In the genomic region with DNA sequence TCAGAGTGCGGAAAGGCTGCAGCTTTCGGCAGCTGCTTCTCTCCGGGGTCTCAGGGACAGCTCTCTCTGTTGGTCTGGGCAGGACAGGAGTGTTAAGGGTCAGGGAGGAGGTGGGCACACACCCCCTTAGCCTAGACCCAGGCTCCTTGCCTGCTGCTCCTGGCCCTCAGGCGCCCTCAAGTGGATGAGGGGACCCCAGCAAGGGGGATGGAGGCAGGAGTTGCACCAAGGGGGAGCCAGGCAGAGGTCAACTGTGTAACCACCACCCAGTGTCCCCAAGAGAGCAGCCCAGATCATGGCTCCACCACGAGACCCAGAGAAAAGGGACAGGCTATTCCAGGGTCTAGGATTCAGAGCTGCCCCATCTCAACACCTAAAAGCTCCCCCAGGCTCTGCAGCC, we compare ENCODE assay signal across 12 cellular contexts. TPM values are rescaled to one million over a fixed set of nuclear protein-coding genes. Genes with fewer than 3 reads are reported as not detected.
A peak's percentile ranks its signal among the peaks of the same experiment; 100 is the strongest.
DNase-seq lines count a peak whose midpoint lies in the region; ATAC-seq and TF ChIP-seq lines count a peak whose summit lies in the region.
"Had no signal": no experiment of that assay in that cellular context is flagged by ENCODE, and none has a peak within 500 bp of the region (broad histone marks: within the 10 kb centered on the region; RNA-seq: fewer than 3 reads in every experiment).

No MANE protein-coding gene starts in this region.

- H3K14ac ChIP-seq in neuronal stem cell (ENCODE audit: low read length), result no peak overlapping the region

- peak overlapping the region; percentile 62 for H2BK5ac ChIP-seq in neuronal stem cell (ENCODE audit: low read length)

- no peak overlapping the region for H3K4me3 ChIP-seq in LNCaP clone FGC (ENCODE audit: low read depth, low read length)
- H3K4me3 ChIP-seq in astrocyte of the spinal cord (ENCODE audit: low read depth, low read length), result no peak overlapping the region
- no peak overlapping the region for H3K4me3 ChIP-seq in neuronal stem cell (ENCODE audit: low read length in 2 of 2)
- H3K4me3 ChIP-seq: thyroid gland had no signal

- peak overlapping the region; percentile 14 for H3K23ac ChIP-seq in neuronal stem cell (ENCODE audit: low read depth, low read length, poor library complexity)

- no peak for ATAC-seq in GM21737 (IDR thresholded peaks at IDR 0.05; ENCODE audit: unreplicated experiment)
- ATAC-seq in HG02763 (IDR thresholded peaks at IDR 0.05; ENCODE audit: unreplicated experiment), result no peak

- H3K4me2 ChIP-seq in neuronal stem cell (ENCODE audit: insufficient read depth, low read length, poor library complexity, severe bottlenecking), result no peak overlapping the region

- no peaks in the 10 kb centered on the region for H3K36me3 ChIP-seq in neuronal stem cell (replicated peaks in 1 of 2; ENCODE audit: control insufficient read depth in 2 of 2, insufficient read depth in 2 of 2, low read length in 2 of 2)
- H3K36me3 ChIP-seq: neutrophil, thyroid gland had no signal

- H3K9me3 ChIP-seq in neuronal stem cell (replicated peaks in 1 of 2; ENCODE audit: control insufficient read depth in 2 of 2, insufficient read depth in 1 of 2, low read depth in 1 of 2, low read length in 2 of 2), result no peaks in the 10 kb centered on the region
- H3K9me3 ChIP-seq: neutrophil, thyroid gland had no signal

- TF ChIP-seq CTCF in LNCaP clone FGC (IDR thresholded peaks at IDR 0.05; ENCODE audit: control insufficient read depth, extremely low read depth, insufficient read depth), result peak; percentile 32
- peak; percentile 35 for TF ChIP-seq CTCF in astrocyte of the spinal cord (IDR thresholded peaks at IDR 0.05; ENCODE audit: low read depth, low read length)

- no peak overlapping the region for H4K91ac ChIP-seq in neuronal stem cell (ENCODE audit: low read depth, low read length, poor library complexity)

- H3K4ac ChIP-seq in neuronal stem cell (ENCODE audit: low read length), result no peak overlapping the region

- H2AK5ac ChIP-seq in neuronal stem cell (ENCODE audit: low read depth, low read length), result peak overlapping the region; percentile 98

- no peak overlapping the region for H3K9ac ChIP-seq in neuronal stem cell (ENCODE audit: low read depth, low read length, poor library complexity)

- peak overlapping the region; percentile 96 for H2BK12ac ChIP-seq in neuronal stem cell (ENCODE audit: low read length)

- WGBS in neuronal stem cell (ENCODE audit: extremely low coverage in 2 of 2, insufficient read length in 2 of 2, insufficient replicate concordance in 1 of 2), 2 donors, result no CpG with 5 or more reads among the region's 5 CpGs

- in situ Hi-C loops in astrocyte of the spinal cord (cut with HindIII; ENCODE audit: low sequenced_read_pairs), result no loop called here

- H2AFZ ChIP-seq in neuronal stem cell (ENCODE audit: low read length), result no peak overlapping the region

- H3K79me1 ChIP-seq in neuronal stem cell (ENCODE audit: low read depth, low read length), result no peaks in the 10 kb centered on the region

- H2BK15ac ChIP-seq in neuronal stem cell (ENCODE audit: low read length), result peak overlapping the region; percentile 68

- no peak overlapping the region for H4K8ac ChIP-seq in neuronal stem cell (ENCODE audit: low read depth, low read length)

- H2BK120ac ChIP-seq in neuronal stem cell (ENCODE audit: low read depth, low read length), result no peak overlapping the region

- no peak overlapping the region for H3K27ac ChIP-seq in neuronal stem cell (replicated peaks; ENCODE audit: low read length)
- H3K27ac ChIP-seq: 22Rv1, neutrophil, thyroid gland had no signal

- peaks cover 0 to 3% of the 10 kb centered on the region in 2 donors for H3K4me1 ChIP-seq in neuronal stem cell (ENCODE audit: control insufficient read depth in 2 of 2, insufficient read depth in 1 of 2, low read depth in 1 of 2, low read length in 2 of 2)
- H3K4me1 ChIP-seq: thyroid gland had no signal

- no peaks in the 10 kb centered on the region for H3K27me3 ChIP-seq in neuronal stem cell (ENCODE audit: control insufficient read depth in 3 of 3, insufficient read depth in 3 of 3, low read depth in 1 of 3, low read length in 3 of 3)
- H3K27me3 ChIP-seq: neutrophil, thyroid gland had no signal

- H3K18ac ChIP-seq in neuronal stem cell (ENCODE audit: low read length), result peak overlapping the region; percentile 84

- DNase-seq in DMS 273 (lab: John Stamatoyannopoulos, UW; ENCODE audit: unreplicated experiment) (peak; percentile 22), DMS 273 treated with DMSO at 0.1 percent for 48 hours (lab: John Stamatoyannopoulos, UW) (no peak), LNCaP clone FGC (ENCODE audit: low read depth) (no peak), astrocyte of the spinal cord (ENCODE audit: low read depth, low spot score) (no peak), neuronal stem cell (ENCODE audit: low spot score) (no peak), NCI-H146 treated with DMSO at 0.1 percent for 48 hours (lab: John Stamatoyannopoulos, UW; ENCODE audit: unreplicated experiment) (no peak)
- DNase-seq: NCI-H2171 treated with DMSO at 0.1 percent for 48 hours, thyroid gland had no signal

RNA-seq across cellular contexts. Expression of a gene that starts 26.9 kb away (rescaled TPM):
- polyA plus RNA-seq in neuronal stem cell (2013, experiment 1 of 2), result 1.0 TPM
- 1.0 TPM for polyA plus RNA-seq in neuronal stem cell (2013, experiment 2 of 2)
